Comparison of ENCODE assay signal across 9 cellular contexts in the genomic region with DNA sequence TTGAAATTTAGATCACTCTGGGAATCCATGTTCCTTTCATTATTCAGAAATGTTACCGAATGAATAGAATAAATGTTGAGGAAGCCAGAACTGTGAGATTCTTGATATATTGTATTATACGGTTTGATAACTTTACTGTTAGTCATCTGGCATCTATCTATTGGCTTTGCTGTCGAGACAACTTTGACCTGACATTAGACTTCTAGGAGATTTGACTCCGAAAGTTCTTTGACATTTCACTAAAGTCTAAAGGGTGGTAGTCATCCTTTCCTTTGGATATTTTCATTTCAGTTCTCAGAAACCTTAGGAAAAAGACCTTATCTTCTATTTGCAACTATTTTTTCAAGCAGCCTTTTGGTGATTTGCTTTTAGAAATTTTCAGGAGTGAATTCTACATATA. TPM values are rescaled to one million over a fixed set of nuclear protein-coding genes. Genes with fewer than 3 reads are reported as not detected.
A peak's percentile ranks its signal among the peaks of the same experiment; 100 is the strongest.
DNase-seq lines count a peak whose midpoint lies in the region; ATAC-seq, FAIRE-seq and TF ChIP-seq lines count a peak whose summit lies in the region.
"Had no signal": no experiment of that assay in that cellular context is flagged by ENCODE, and none has a peak within 500 bp of the region (broad histone marks: within the 10 kb centered on the region; RNA-seq: fewer than 3 reads in every experiment).

No MANE protein-coding gene starts in this region.

- no peak for TF ChIP-seq EP300 in A549 (IDR thresholded peaks at IDR 0.05)

- no peak for FAIRE-seq in A549 (lab: Jason Lieb, UNC)
- FAIRE-seq: colon had no signal

- no peak for TF ChIP-seq RAD21 in A549 (conservative IDR thresholded peaks at IDR 0.05 in 1 of 2, IDR thresholded peaks at IDR 0.05 in 1 of 2)

- ATAC-seq in A549 = no peak
- ATAC-seq in HG03097 (IDR thresholded peaks at IDR 0.05; ENCODE audit: low FRiP score, unreplicated experiment) = no peak
- ATAC-seq in HG02938 (IDR thresholded peaks at IDR 0.05; ENCODE audit: unreplicated experiment) = no peak

- WGBS in A549 (ENCODE audit: missing lambda C conversion rate) = 2% methylated on average over 4 of the region's 4 CpGs

- peaks cover 27% of the 10 kb centered on the region for H3K4me1 ChIP-seq in A549

- in situ Hi-C loops in brain microvascular endothelial cell (cut with HindIII; ENCODE audit: low pct_ligation_motif_present, low sequenced_read_pairs) = no loop called here

- no peak for TF ChIP-seq CTCF in A549 (IDR thresholded peaks at IDR 0.05)
- no peak for TF ChIP-seq CTCF in brain microvascular endothelial cell (IDR thresholded peaks at IDR 0.05; ENCODE audit: low read depth, low read length, missing control alignments)

- POLR2A ChIA-PET in A549 (lab: Yijun Ruan, JAX) = no interaction called here

- H3K4me3 ChIP-seq in A549 = peak overlapping the region; percentile 76
- H3K4me3 ChIP-seq in brain microvascular endothelial cell (ENCODE audit: low read depth, low read length) = peak overlapping the region; percentile 95

- H3K4me2 ChIP-seq in A549 = peak overlapping the region; percentile 84

- H3K36me3 ChIP-seq in brain microvascular endothelial cell (replicated peaks) = no peaks in the 10 kb centered on the region

- H3K27ac ChIP-seq in A549 = peak overlapping the region; percentile 96 to 98; a peak in 4 of 6 replicates
- H3K27ac ChIP-seq in brain microvascular endothelial cell = peak overlapping the region; percentile 96

- no peaks in the 10 kb centered on the region for H3K27me3 ChIP-seq in brain microvascular endothelial cell (replicated peaks)

- CTCF ChIA-PET in A549 (lab: Yijun Ruan, JAX) = no interaction called here

- H3K9me3 ChIP-seq in A549 = no peaks in the 10 kb centered on the region

- no peak for TF ChIP-seq POLR2A in A549 (IDR thresholded peaks at IDR 0.05; ENCODE audit: low read length)

- DNase-seq in A549 (ENCODE audit: low read depth in 1 of 2, low spot score in 1 of 2) (no peak), HCEC 1CT (peak; percentile 18), brain microvascular endothelial cell (no peak), midbrain (lab: John Stamatoyannopoulos, UW) (peak; percentile 54), nucleus accumbens (lab: John Stamatoyannopoulos, UW) (no peak), NCI-H2081 treated with DMSO at 0.1 percent for 48 hours (lab: John Stamatoyannopoulos, UW) (no peak)

TF ChIP-seq in A549, 52 proteins besides CTCF, POLR2A, EP300 and RAD21:
- TF ChIP-seq, protein P1, sequence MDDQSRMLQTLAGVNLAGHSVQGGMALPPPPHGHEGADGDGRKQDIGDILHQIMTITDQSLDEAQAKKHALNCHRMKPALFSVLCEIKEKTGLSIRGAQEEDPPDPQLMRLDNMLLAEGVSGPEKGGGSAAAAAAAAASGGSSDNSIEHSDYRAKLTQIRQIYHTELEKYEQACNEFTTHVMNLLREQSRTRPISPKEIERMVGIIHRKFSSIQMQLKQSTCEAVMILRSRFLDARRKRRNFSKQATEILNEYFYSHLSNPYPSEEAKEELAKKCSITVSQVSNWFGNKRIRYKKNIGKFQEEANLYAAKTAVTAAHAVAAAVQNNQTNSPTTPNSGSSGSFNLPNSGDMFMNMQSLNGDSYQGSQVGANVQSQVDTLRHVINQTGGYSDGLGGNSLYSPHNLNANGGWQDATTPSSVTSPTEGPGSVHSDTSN (IDR thresholded peaks at IDR 0.05) = no peak

RNA-seq across cellular contexts. Expression of a gene that starts 1.9 kb away (rescaled TPM):
- polyA plus RNA-seq in A549 (2011; rRNA removed) (46.3 and 48.8 TPM in 2 replicates), A549 (2017; fragmentation: RNase III; extraction: RNeasy Plus Mini Kit Qiagen cat#74134 plus additional on column Dnase treatment) (13.5 to 14.2 TPM (median 13.9 TPM) in 3 replicates)
- polyA plus RNA-seq in A549 (2012; cell fraction: cytosol; rRNA removed) = 7.1 and 8.4 TPM in 2 replicates
- polyA plus RNA-seq in A549 (2012; cell fraction: nucleus; rRNA removed) = 3.4 and 3.9 TPM in 2 replicates
- polyA minus RNA-seq in A549 (2011; rRNA and poly(A)+ RNA removed) = 80.1 and 85.5 TPM in 2 replicates

Comparison
In these comparisons a context has a peak if more than half of its experiments do, and no peak if none do; other contexts are left out.
1. DNase-seq: peak in HCEC 1CT (single experiment) and midbrain (single experiment); none in A549 (0 of 2), brain microvascular endothelial cell (single experiment), nucleus accumbens (0 of 56) and NCI-H2081 treated with DMSO at 0.1 percent for 48 hours (single experiment).